Comparison of ENCODE assay signal across 1 cellular context in genomic region chr3:46943237-46944187, GRCh38.
TF ChIP-seq lines count a peak whose summit lies in the region.

No MANE protein-coding gene starts in this region.

TF ChIP-seq in endothelial cell of umbilical vein, 7 proteins besides CTCF, POLR2A, EP300 and RAD21:
- TF ChIP-seq POLR2AphosphoS5 (IDR thresholded peaks at IDR 0.05; ENCODE audit: insufficient read depth, low read depth, low read length) = peak; percentile 80
- TF ChIP-seq MAX (IDR thresholded peaks at IDR 0.05; ENCODE audit: insufficient read depth, insufficient read length) = no peak
- TF ChIP-seq MYC (IDR thresholded peaks at IDR 0.05; ENCODE audit: low read depth, low read length) = no peak
- TF ChIP-seq FOS (IDR thresholded peaks at IDR 0.05; ENCODE audit: borderline replicate concordance, insufficient read depth, low read length) = peak; percentile 99
- TF ChIP-seq EZH2 (IDR thresholded peaks at IDR 0.05; ENCODE audit: borderline replicate concordance, low read depth, low read length, severe bottlenecking) = no peak
- TF ChIP-seq JUN (IDR thresholded peaks at IDR 0.05; ENCODE audit: borderline replicate concordance, insufficient read depth, insufficient read length, low read depth) = peak; percentile 82
- TF ChIP-seq GATA2 (IDR thresholded peaks at IDR 0.05; ENCODE audit: insufficient read depth, insufficient read length, low read depth, low read length) = peak; percentile 100
